10 cellular contexts compared by ENCODE assay signal in the genomic region with DNA sequence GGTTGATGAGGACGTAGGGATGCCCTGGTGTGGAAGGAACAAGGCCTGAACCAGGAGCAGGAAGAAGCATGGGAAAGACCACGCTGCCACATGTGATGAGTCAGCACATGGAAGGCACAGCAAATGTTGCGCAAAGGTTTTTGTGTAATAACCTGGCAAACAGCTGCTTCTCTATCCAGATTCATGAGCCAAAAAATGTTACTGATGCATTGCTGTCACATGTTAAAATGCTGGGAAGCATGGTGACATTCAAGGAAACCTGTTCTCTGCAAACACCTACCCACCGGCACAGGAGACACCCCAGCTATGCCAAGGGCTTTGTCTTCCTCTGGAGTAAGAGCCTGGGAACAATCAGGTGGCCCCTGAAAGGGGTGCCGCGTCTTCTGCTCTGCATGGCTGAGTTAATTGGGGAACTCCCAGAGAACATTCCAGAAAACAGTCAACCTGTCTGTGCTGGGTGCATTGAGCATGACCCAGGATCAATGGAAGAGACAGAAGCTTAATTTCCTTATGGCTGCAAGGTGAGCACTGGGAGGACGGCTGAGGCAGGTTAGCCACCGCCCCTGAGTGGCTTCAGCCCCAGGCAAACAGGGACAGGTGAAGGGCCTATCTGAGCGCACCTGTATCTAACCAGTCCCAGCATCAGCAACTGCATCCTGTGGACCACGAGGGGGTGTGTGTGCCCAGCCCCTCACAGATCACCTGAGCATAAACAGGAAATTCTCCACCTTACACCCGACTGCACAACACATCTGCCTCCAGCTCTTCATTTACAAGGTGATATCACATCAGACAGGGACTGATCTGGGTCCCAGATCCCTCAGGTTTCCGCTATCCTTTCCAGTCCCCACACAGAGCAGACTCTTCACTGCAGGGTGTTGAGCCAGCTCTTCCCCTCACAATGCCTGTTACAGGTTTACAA.
DNase-seq lines count a peak whose midpoint lies in the region; ATAC-seq and TF ChIP-seq lines count a peak whose summit lies in the region.
"Had no signal": no experiment of that assay in that cellular context is flagged by ENCODE, and none has a peak within 500 bp of the region (broad histone marks: within the 10 kb centered on the region; RNA-seq: fewer than 3 reads in every experiment).

No MANE protein-coding gene starts in this region.

- intact Hi-C loops in body of pancreas (cut with DNase I) = no loop called here

- H3K4me1 ChIP-seq in body of pancreas = peaks cover 18% of the 10 kb centered on the region
- H3K4me1 ChIP-seq: colonic mucosa had no signal

- H3K27me3 ChIP-seq in MG63 = no peaks in the 10 kb centered on the region
- no peaks in the 10 kb centered on the region for H3K27me3 ChIP-seq in body of pancreas
- H3K27me3 ChIP-seq: colonic mucosa had no signal

- no peaks in the 10 kb centered on the region for H3K36me3 ChIP-seq in MG63
- H3K36me3 ChIP-seq in body of pancreas (replicated peaks in 1 of 2; ENCODE audit: insufficient read depth in 1 of 2, low read depth in 2 of 2) = no peaks in the 10 kb centered on the region
- H3K36me3 ChIP-seq: colonic mucosa had no signal

- H3K4me3 ChIP-seq in MG63 = no peak overlapping the region
- no peak overlapping the region for H3K4me3 ChIP-seq in body of pancreas
- H3K4me3 ChIP-seq: colonic mucosa had no signal

- 58% methylated on average over 10 to 12 of the region's 12 CpGs for WGBS in body of pancreas, 2 donors

- peak; percentile 7 for DNase-seq in DMS153 (lab: John Stamatoyannopoulos, UW)
- DNase-seq in DMS153 treated with DMSO at 0.1 percent for 48 hours (lab: John Stamatoyannopoulos, UW; ENCODE audit: unreplicated experiment) = no peak
- peak; percentile 32 for DNase-seq in MG63
- DNase-seq in body of pancreas = peak in 3 of 4 donors; percentile 15 to 49 (median 40)
- peak; percentile 22 for DNase-seq in myocyte (ENCODE audit: low read depth)
- DNase-seq in cerebellar nuclear complex (lab: John Stamatoyannopoulos, UW) = no peak
- DNase-seq in NCI-H1930 (lab: John Stamatoyannopoulos, UW) = no peak
- no peak for DNase-seq in AG08396 (ENCODE audit: low spot score)

- H3K9me3 ChIP-seq in MG63 (no peaks in the 10 kb centered on the region), body of pancreas (no peaks in the 10 kb centered on the region)
- H3K9me3 ChIP-seq: colonic mucosa had no signal

- peak; percentile 29 for ATAC-seq in body of pancreas

- peak overlapping the region in 1 of 4 donors; percentile 12 for H3K27ac ChIP-seq in body of pancreas
- H3K27ac ChIP-seq: 22Rv1, colonic mucosa had no signal

- no peak for TF ChIP-seq POLR2A in body of pancreas (IDR thresholded peaks at IDR 0.05)

- no peak for TF ChIP-seq CTCF in body of pancreas (IDR thresholded peaks at IDR 0.05)

Comparison
In these comparisons a context has a peak if more than half of its experiments do, and no peak if none do; other contexts are left out.
1. DNase-seq: peak in DMS153 (single experiment), MG63 (single experiment), body of pancreas (3 of 4) and myocyte (single experiment); none in DMS153 treated with DMSO at 0.1 percent for 48 hours (single experiment), cerebellar nuclear complex (0 of 2), NCI-H1930 (0 of 2) and AG08396 (single experiment).